Comparison of ENCODE assay signal across 8 cellular contexts in genomic region chr3:126081618-126082333, GRCh38. TPM values are rescaled to one million over a fixed set of nuclear protein-coding genes. Genes with fewer than 3 reads are reported as not detected.
A peak's percentile ranks its signal among the peaks of the same experiment; 100 is the strongest.
DNase-seq lines count a peak whose midpoint lies in the region; ATAC-seq and TF ChIP-seq lines count a peak whose summit lies in the region.
"Had no signal": no experiment of that assay in that cellular context is flagged by ENCODE, and none has a peak within 500 bp of the region (broad histone marks: within the 10 kb centered on the region; RNA-seq: fewer than 3 reads in every experiment).

No MANE protein-coding gene starts in this region.

- no peaks in the 10 kb centered on the region for H3K9me3 ChIP-seq in adipocyte (ENCODE audit: control insufficient read depth, low read length)

- intact Hi-C loops in lower leg skin (cut with DNase I; ENCODE audit: low total_unique reads): no loop called here

- DNase-seq in DMS114 treated with DMSO at 0.1 percent for 48 hours (lab: John Stamatoyannopoulos, UW; ENCODE audit: unreplicated experiment) (peak; percentile 7), HT1080 (ENCODE audit: low read depth) (peak; percentile 92), adipocyte (ENCODE audit: low read depth) (peak; percentile 35), lower leg skin (ENCODE audit: low spot score in 2 of 2) (peak; percentile 29 to 90), cortex of kidney (lab: John Stamatoyannopoulos, UW) (no peak), midbrain (lab: John Stamatoyannopoulos, UW) (no peak)

- TF ChIP-seq POLR2A in lower leg skin (IDR thresholded peaks at IDR 0.05): no peak

- H3K4me3 ChIP-seq in adipocyte (ENCODE audit: low read length): no peak overlapping the region
- no peak overlapping the region for H3K4me3 ChIP-seq in lower leg skin (ENCODE audit: low read depth, poor library complexity, severe bottlenecking)
- H3K4me3 ChIP-seq: SK-N-MC had no signal

- H3K27me3 ChIP-seq in adipocyte (replicated peaks; ENCODE audit: control insufficient read depth, insufficient read depth, low read length): no peaks in the 10 kb centered on the region

- H3K36me3 ChIP-seq in adipocyte (ENCODE audit: control insufficient read depth, insufficient read depth, low read length, severe bottlenecking): no peaks in the 10 kb centered on the region

- WGBS in lower leg skin, 2 donors: 31 to 38% methylated on average over 5 to 9 of the region's 9 CpGs

- TF ChIP-seq CTCF in lower leg skin (IDR thresholded peaks at IDR 0.05): no peak

- peaks cover 16% of the 10 kb centered on the region for H3K4me1 ChIP-seq in adipocyte (ENCODE audit: control insufficient read depth, insufficient read depth, low read length)

- H3K9ac ChIP-seq in adipocyte (ENCODE audit: low read length): no peak overlapping the region

- ATAC-seq in HG03442 (IDR thresholded peaks at IDR 0.05; ENCODE audit: unreplicated experiment): no peak

RNA-seq across cellular contexts. Expression of gene SLC41A3, which starts 2.1 kb away (rescaled TPM):
- 46.4 and 53.9 TPM in 2 replicates for total RNA-seq in HT1080 (2014; rRNA removed; shearing (Covaris generic))
- 67.0 and 78.8 TPM in 2 replicates for polyA plus RNA-seq in HT1080 (2015; cell fraction: cytosol; rRNA removed)
- 73.9 and 75.3 TPM in 2 replicates for polyA plus RNA-seq in HT1080 (2015; cell fraction: nucleus; rRNA removed)
- 10 to 100 TPM; 31.6 to 41.1 (median 37.3) TPM for total RNA-seq in lower leg skin

Comparison
In these comparisons a context has a peak if more than half of its experiments do, and no peak if none do; other contexts are left out.
1. DNase-seq: peak in DMS114 treated with DMSO at 0.1 percent for 48 hours (single experiment), HT1080 (single experiment), adipocyte (single experiment) and lower leg skin (2 of 2); none in cortex of kidney (single experiment) and midbrain (single experiment).